ENCODE assay signal across 24 cellular contexts in genomic region chr3:167700046-167700445, GRCh38. TPM values are rescaled to one million over a fixed set of nuclear protein-coding genes. Genes with fewer than 3 reads are reported as not detected.
"Had no signal": no experiment of that assay in that cellular context is flagged by ENCODE, and none has a peak within 500 bp of the region (broad histone marks: within the 10 kb centered on the region; RNA-seq: fewer than 3 reads in every experiment).

No MANE protein-coding gene starts in this region.

- H3K9me3 Mint-ChIP-seq: endodermal cell, nephron, type B pancreatic cell had no signal

- H3K4me3 ChIP-seq: colonic mucosa, lung, pancreas, stomach had no signal

- H3K4me1 ChIP-seq: colonic mucosa, foreskin keratinocyte had no signal

- H3K27ac Mint-ChIP-seq: nephron, progenitor cell of endocrine pancreas, type B pancreatic cell had no signal

- DNase-seq: colonic mucosa; dermis blood vessel endothelial cell; endodermal cell; erythroblast; foreskin keratinocyte; left colon; left ventricle myocardium superior; mesenchymal stem cell; midbrain; occipital lobe; pancreas; right cardiac atrium; small intestine; stimulated activated CD4-positive, alpha-beta T cell treated with anti-CD3 and anti-CD28 coated beads, Interleukin-12 subunit alpha, Interleukin-12 subunit beta, amount 100 ng/mL, for 4 hours; stimulated activated naive CD4-positive, alpha-beta T cell; stomach; substantia nigra had no signal

- H3K27me3 Mint-ChIP-seq: progenitor cell of endocrine pancreas, type B pancreatic cell had no signal

- H3K4me1 Mint-ChIP-seq: nephron had no signal

- H3K4me3 Mint-ChIP-seq: endodermal cell, nephron, type B pancreatic cell had no signal

- H3K9me3 ChIP-seq: colonic mucosa, pancreas, stomach had no signal

- ATAC-seq: foreskin keratinocyte, left colon, left ventricle myocardium superior, pancreas, right cardiac atrium had no signal

- H3K36me3 ChIP-seq: colonic mucosa had no signal

- H3K27me3 ChIP-seq: colonic mucosa, foreskin keratinocyte, pancreas, stomach had no signal

- H3K27ac ChIP-seq: colonic mucosa, foreskin keratinocyte, pancreas, stomach had no signal

RNA-seq across cellular contexts. Expression of gene WDR49, which starts 46.3 kb away (rescaled TPM):
- total RNA-seq: endothelial cell of umbilical vein, foreskin keratinocyte, kidney epithelial cell had no signal
- polyA plus RNA-seq: endothelial cell of umbilical vein, fibroblast of lung, foreskin keratinocyte had no signal
